In the genomic region with DNA sequence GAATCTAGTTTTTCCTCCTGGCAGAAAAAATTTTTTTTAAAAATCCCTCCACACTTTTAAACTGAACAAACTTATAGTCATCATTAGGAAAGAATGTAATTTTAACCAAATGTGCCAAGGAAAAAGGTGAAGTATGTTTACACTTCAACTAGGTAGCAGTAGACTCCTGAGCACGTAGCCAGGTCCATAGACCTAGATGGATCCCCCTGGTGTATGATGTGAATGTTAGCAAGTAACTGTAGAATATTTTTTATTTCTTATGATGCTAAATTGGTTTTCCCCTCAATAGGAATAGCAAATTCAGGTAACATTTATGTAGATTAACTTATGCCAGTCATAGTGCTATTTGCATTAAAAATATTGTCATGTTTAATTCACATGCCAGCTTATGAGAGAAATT, we compare ENCODE assay signal across 18 cellular contexts. TPM values are rescaled to one million over a fixed set of nuclear protein-coding genes. Genes with fewer than 3 reads are reported as not detected.
DNase-seq lines count a peak whose midpoint lies in the region; ATAC-seq and TF ChIP-seq lines count a peak whose summit lies in the region.
"Had no signal": no experiment of that assay in that cellular context is flagged by ENCODE, and none has a peak within 500 bp of the region (broad histone marks: within the 10 kb centered on the region; RNA-seq: fewer than 3 reads in every experiment).

No MANE protein-coding gene starts in this region.

- in situ Hi-C loops in ACHN (cut with HindIII; ENCODE audit: low pct_ligation_motif_present, low pct_unique_long_range_greater_than_20kb, low sequenced_read_pairs), result no loop called here

- 79 to 89% methylated on average over 1 of the region's 1 CpG for WGBS in endodermal cell (ENCODE audit: insufficient coverage in 1 of 2, insufficient read length in 1 of 2), 2 experiments

- H3K4me3 Mint-ChIP-seq in endodermal cell, result no peak overlapping the region
- H3K4me3 Mint-ChIP-seq: CD4-positive, CD25-positive, alpha-beta regulatory T cell had no signal

- H3K36me3 Mint-ChIP-seq in endodermal cell (ENCODE audit: low read depth), result no peaks in the 10 kb centered on the region
- H3K36me3 Mint-ChIP-seq: CD4-positive, CD25-positive, alpha-beta regulatory T cell had no signal

- no peak overlapping the region for H3K9ac ChIP-seq in endodermal cell (ENCODE audit: extremely low read depth, low read length, poor library complexity, severe bottlenecking)

- no peaks in the 10 kb centered on the region for H3K9me3 Mint-ChIP-seq in endodermal cell

- no peak overlapping the region for H3K4me3 ChIP-seq in RWPE2 (ENCODE audit: severe bottlenecking)
- no peak overlapping the region for H3K4me3 ChIP-seq in endodermal cell (ENCODE audit: low read length)
- H3K4me3 ChIP-seq: SJCRH30 had no signal

- H3K4me1 ChIP-seq in RWPE2 (ENCODE audit: insufficient read depth, poor library complexity, severe bottlenecking) (no peaks in the 10 kb centered on the region), endodermal cell (ENCODE audit: control insufficient read depth, insufficient read depth, low read length) (no peaks in the 10 kb centered on the region)
- H3K4me1 ChIP-seq: SJCRH30 had no signal

- ATAC-seq in RWPE2 (ENCODE audit: low read depth), result peak; percentile 58; the same call in 1 of the 3 replicates

- no peaks in the 10 kb centered on the region for H3K27me3 Mint-ChIP-seq in endodermal cell (ENCODE audit: insufficient read depth)

- no peaks in the 10 kb centered on the region for H3K4me1 Mint-ChIP-seq in endodermal cell
- H3K4me1 Mint-ChIP-seq: CD4-positive, CD25-positive, alpha-beta regulatory T cell had no signal

- peak; percentile 4 for DNase-seq in ACHN
- peak; percentile 18 for DNase-seq in HT-29 (ENCODE audit: low spot score)
- no peak for DNase-seq in RWPE2 (ENCODE audit: low spot score)
- no peak for DNase-seq in endodermal cell
- no peak for DNase-seq in GM20000 (ENCODE audit: low spot score)
- DNase-seq in SHP77 treated with DMSO at 0.1 percent for 48 hours (lab: John Stamatoyannopoulos, UW), result no peak
- DNase-seq in stimulated activated CD4-positive, alpha-beta T cell treated with anti-CD3 and anti-CD28 coated beads, Interleukin-4, amount 100 ng/mL, for 4 hours, result no peak
- DNase-seq: CD4-positive, CD25-positive, alpha-beta regulatory T cell; EL; H7; KBM-7; MM.1S; NCI-H187; NCI-H345; NCI-H526; SJCRH30 had no signal

- TF ChIP-seq CTCF in RWPE2 (IDR thresholded peaks at IDR 0.05; ENCODE audit: poor library complexity, severe bottlenecking) (peak; percentile 5), endodermal cell (conservative IDR thresholded peaks at IDR 0.05) (peak; percentile 56), GM20000 (IDR thresholded peaks at IDR 0.05; ENCODE audit: extremely low read depth, missing control alignments) (no peak)

- no peak overlapping the region for H3K27ac Mint-ChIP-seq in endodermal cell

- H3K27me3 ChIP-seq in RWPE2 (ENCODE audit: insufficient read depth, poor library complexity, severe bottlenecking) (no peaks in the 10 kb centered on the region), endodermal cell (ENCODE audit: control insufficient read depth, insufficient read depth, low read length, poor library complexity, severe bottlenecking) (no peaks in the 10 kb centered on the region)
- H3K27me3 ChIP-seq: SJCRH30 had no signal

- H3K9me3 ChIP-seq in RWPE2 (ENCODE audit: severe bottlenecking), result no peaks in the 10 kb centered on the region
- no peaks in the 10 kb centered on the region for H3K9me3 ChIP-seq in endodermal cell (ENCODE audit: control insufficient read depth, low read length)
- H3K9me3 ChIP-seq: SJCRH30 had no signal

- H3K36me3 ChIP-seq in RWPE2 (ENCODE audit: low read depth) (no peaks in the 10 kb centered on the region), endodermal cell (ENCODE audit: control insufficient read depth, insufficient read depth, low read length) (no peaks in the 10 kb centered on the region)
- H3K36me3 ChIP-seq: SJCRH30 had no signal

- H3K27ac ChIP-seq in RWPE2 (ENCODE audit: poor library complexity, severe bottlenecking) (no peak overlapping the region), endodermal cell (ENCODE audit: low read depth, low read length) (no peak overlapping the region)
- H3K27ac ChIP-seq: SJCRH30 had no signal

RNA-seq across cellular contexts. Expression of a gene that starts 19.6 kb away (rescaled TPM):
- not detected in 2 replicates for total RNA-seq in HT-29 (2014; rRNA removed; shearing (Covaris generic))
- total RNA-seq in endodermal cell, result 1 to 10 TPM; 1.0 to 1.1 TPM
- polyA plus RNA-seq in endodermal cell (2013, experiment 1 of 2), result 0.53 TPM
- 1.5 TPM for polyA plus RNA-seq in endodermal cell (2013, experiment 2 of 2)
- total RNA-seq: CD4-positive, CD25-positive, alpha-beta regulatory T cell; H7; OCI-LY7; RPMI7951; SJCRH30 had no signal
- polyA plus RNA-seq: CD4-positive, CD25-positive, alpha-beta regulatory T cell had no signal

Comparison
In these comparisons a context has a peak if more than half of its experiments do, and no peak if none do; other contexts are left out.
1. DNase-seq: peak in ACHN (single experiment) and HT-29 (single experiment); none in RWPE2 (single experiment), endodermal cell (single experiment), GM20000 (single experiment), SHP77 treated with DMSO at 0.1 percent for 48 hours (single experiment) and stimulated activated CD4-positive, alpha-beta T cell treated with anti-CD3 and anti-CD28 coated beads, Interleukin-4, amount 100 ng/mL, for 4 hours (0 of 2).